In the genomic region with DNA sequence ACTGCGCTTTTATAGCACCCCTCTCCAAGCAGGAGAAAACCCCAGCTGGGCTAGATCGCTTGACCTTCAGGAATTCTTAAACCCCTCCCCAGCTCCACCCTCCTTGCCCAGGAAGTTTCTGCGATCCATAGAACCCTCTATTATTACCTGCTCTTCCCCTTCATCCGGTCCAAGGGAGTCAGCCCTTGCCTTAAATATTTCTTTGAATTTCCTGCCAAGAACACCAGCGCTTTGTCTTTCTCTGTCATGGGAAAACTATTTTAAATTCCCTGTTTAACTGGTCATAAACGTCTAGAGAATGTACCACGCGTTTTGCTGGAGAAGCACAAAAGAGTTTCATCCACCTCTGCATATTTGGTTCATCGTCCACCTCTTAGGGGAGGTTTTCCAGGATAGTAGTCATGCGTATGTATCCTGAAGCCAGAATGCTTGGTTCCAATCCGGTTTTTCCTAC, we compare ENCODE assay signal across 8 cellular contexts. TPM values are rescaled to one million over a fixed set of nuclear protein-coding genes. Genes with fewer than 3 reads are reported as not detected.
DNase-seq lines count a peak whose midpoint lies in the region; FAIRE-seq and TF ChIP-seq lines count a peak whose summit lies in the region.

No MANE protein-coding gene starts in this region.

- no peaks in the 10 kb centered on the region for H3K27me3 ChIP-seq in colonic mucosa

- H3K36me3 Mint-ChIP-seq in activated naive CD4-positive, alpha-beta T cell treated with anti-CD3 and anti-CD28 coated beads for 36 hours (ENCODE audit: low read depth) = no peaks in the 10 kb centered on the region
- no peaks in the 10 kb centered on the region for H3K36me3 Mint-ChIP-seq in mesothelial cell of epicardium

- H3K9me3 Mint-ChIP-seq in activated naive CD4-positive, alpha-beta T cell treated with anti-CD3 and anti-CD28 coated beads for 36 hours = peaks cover 3% of the 10 kb centered on the region
- H3K9me3 Mint-ChIP-seq in mesothelial cell of epicardium = peaks cover 13% of the 10 kb centered on the region

- peak overlapping the region; percentile 89 for H3K27ac ChIP-seq in colonic mucosa

- CTCF ChIA-PET in activated naive CD4-positive, alpha-beta T cell treated with anti-CD3 and anti-CD28 coated beads for 36 hours (lab: Charles Lee) = interaction anchor here (0.7 to 3.2 kb wide), 10 partner anchors 11 to 891 kb away, joined by 3 to 18 read pairs (median 3); partner anchors contain the start of gene PRR5L

- no peaks in the 10 kb centered on the region for H3K27me3 Mint-ChIP-seq in activated naive CD4-positive, alpha-beta T cell treated with anti-CD3 and anti-CD28 coated beads for 36 hours (ENCODE audit: low read depth)
- H3K27me3 Mint-ChIP-seq in mesothelial cell of epicardium (ENCODE audit: low read depth) = peaks cover 20% of the 10 kb centered on the region

- FAIRE-seq in H54 (lab: Jason Lieb, UNC) = no peak

- no peaks in the 10 kb centered on the region for H3K36me3 ChIP-seq in colonic mucosa

- H3K4me1 Mint-ChIP-seq in activated naive CD4-positive, alpha-beta T cell treated with anti-CD3 and anti-CD28 coated beads for 36 hours (ENCODE audit: low read depth) = peaks cover 25% of the 10 kb centered on the region
- peaks cover 28% of the 10 kb centered on the region for H3K4me1 Mint-ChIP-seq in mesothelial cell of epicardium

- H3K4me3 ChIP-seq in LNCaP clone FGC (ENCODE audit: low read depth, low read length) (peak overlapping the region; percentile 79), colonic mucosa (peak overlapping the region; percentile 88)

- TF ChIP-seq CTCF in LNCaP clone FGC (IDR thresholded peaks at IDR 0.05; ENCODE audit: control insufficient read depth, extremely low read depth, insufficient read depth) = no peak
- TF ChIP-seq CTCF in colonic mucosa (IDR thresholded peaks at IDR 0.05) = no peak
- TF ChIP-seq CTCF in mesothelial cell of epicardium (IDR thresholded peaks at IDR 0.05; ENCODE audit: unreplicated experiment) = no peak

- no peak for TF ChIP-seq POLR2A in H54 (IDR thresholded peaks at IDR 0.05; ENCODE audit: low read depth, low read length)

- peak overlapping the region; percentile 90 for H3K27ac Mint-ChIP-seq in activated naive CD4-positive, alpha-beta T cell treated with anti-CD3 and anti-CD28 coated beads for 36 hours
- peak overlapping the region; percentile 99 for H3K27ac Mint-ChIP-seq in mesothelial cell of epicardium

- intact Hi-C loops in activated naive CD4-positive, alpha-beta T cell treated with anti-CD3 and anti-CD28 coated beads for 36 hours (cut with micrococcal nuclease) = loop anchor here (1.0 to 2.0 kb wide), 4 partner anchors 112 to 848 kb away; partner anchors contain the start of genes COMMD9 and TRIM44
- intact Hi-C loops in colonic mucosa (cut with DNase I) = no loop called here

- H3K4me1 ChIP-seq in colonic mucosa = peaks cover 5% of the 10 kb centered on the region

- peak overlapping the region; percentile 89 to 92 for H3K9ac ChIP-seq in colonic mucosa (ENCODE audit: low read depth in 2 of 2, low read length in 2 of 2)

- H3K4me3 Mint-ChIP-seq in activated naive CD4-positive, alpha-beta T cell treated with anti-CD3 and anti-CD28 coated beads for 36 hours = peak overlapping the region; percentile 97
- H3K4me3 Mint-ChIP-seq in mesothelial cell of epicardium = peak overlapping the region; percentile 100

- no peaks in the 10 kb centered on the region for H3K9me3 ChIP-seq in colonic mucosa

- no peak for DNase-seq in activated naive CD4-positive, alpha-beta T cell treated with anti-CD3 and anti-CD28 coated beads for 36 hours
- DNase-seq in activated naive CD4-positive, alpha-beta T cell treated with anti-CD3 and anti-CD28 coated beads, Interleukin-2, amount 50 U/mL, for 16 hours = no peak
- DNase-seq in LNCaP clone FGC (ENCODE audit: low read depth) (no peak), colonic mucosa (no peak), mesothelial cell of epicardium (ENCODE audit: low spot score in 2 of 2, unreplicated experiment in 2 of 2) (no peak), H54 (ENCODE audit: insufficient read length, low spot score) (no peak), SK-N-DZ (ENCODE audit: low spot score) (no peak)
- no peak for DNase-seq in activated effector memory CD4-positive, alpha-beta T cell treated with anti-CD3 and anti-CD28 coated beads, Interleukin-2, amount 50 U/mL, for 16 hours

RNA-seq across cellular contexts. Expression of gene TRAF6, which starts 0.5 kb away (rescaled TPM):
- 1 to 10 TPM; 8.3 to 8.7 TPM for total RNA-seq in activated naive CD4-positive, alpha-beta T cell treated with anti-CD3 and anti-CD28 coated beads for 36 hours
- 10 to 100 TPM in 1 of 2 donors, 1 to 10 TPM in 1; 9.5 to 18.3 TPM for total RNA-seq in colonic mucosa
- 16.6 to 17.8 TPM (median 17.4 TPM) in 3 replicates for total RNA-seq in mesothelial cell of epicardium
- polyA plus RNA-seq in SK-N-DZ (2014; cell fraction: cytosol; rRNA removed) = 3.9 and 5.7 TPM in 2 replicates
- 5.2 and 7.3 TPM in 2 replicates for polyA plus RNA-seq in SK-N-DZ (2014; cell fraction: nucleus; rRNA removed)

RNA-seq across cellular contexts. Expression of gene RAG1, which starts 57.2 kb away (rescaled TPM):
- total RNA-seq in activated naive CD4-positive, alpha-beta T cell treated with anti-CD3 and anti-CD28 coated beads for 36 hours = under 1 TPM; 0.14 to 0.30 TPM
- total RNA-seq in colonic mucosa = 1 to 10 TPM in 1 of 2 donors, under 1 TPM in 1; 0.47 to 1.5 TPM
- total RNA-seq in mesothelial cell of epicardium = 1.4 to 2.9 TPM (median 1.9 TPM) in 3 replicates
- polyA plus RNA-seq in SK-N-DZ (2014; cell fraction: cytosol; rRNA removed) = 0.21 and 0.22 TPM in 2 replicates
- polyA plus RNA-seq in SK-N-DZ (2014; cell fraction: nucleus; rRNA removed) = 0.17 and 1.5 TPM in 2 replicates
